32 cellular contexts compared by ENCODE assay signal in genomic region chr17:68047153-68047846, GRCh38. TPM values are rescaled to one million over a fixed set of nuclear protein-coding genes. Genes with fewer than 3 reads are reported as not detected.
DNase-seq lines count a peak whose midpoint lies in the region; ATAC-seq and TF ChIP-seq lines count a peak whose summit lies in the region.
"Had no signal": no experiment of that assay in that cellular context is flagged by ENCODE, and none has a peak within 500 bp of the region (broad histone marks: within the 10 kb centered on the region; RNA-seq: fewer than 3 reads in every experiment).

No MANE protein-coding gene starts in this region.

- no peaks in the 10 kb centered on the region for H3K27me3 ChIP-seq in left ventricle myocardium inferior (ENCODE audit: low read depth)
- no peaks in the 10 kb centered on the region for H3K27me3 ChIP-seq in uterus
- no peaks in the 10 kb centered on the region for H3K27me3 ChIP-seq in MG63
- H3K27me3 ChIP-seq: adrenal gland, hepatocyte, pancreas, right atrium auricular region, tibial artery had no signal

- peak overlapping the region in 1 of 2 donors; percentile 88 for H3K27ac Mint-ChIP-seq in activated naive CD4-positive, alpha-beta T cell treated with anti-CD3 and anti-CD28 coated beads, Interleukin-2, amount 50 U/mL, for 72 hours
- H3K27ac Mint-ChIP-seq: activated CD4-positive, alpha-beta T cell treated with anti-CD3 and anti-CD28 coated beads for 36 hours; activated CD8-positive, alpha-beta T cell treated with anti-CD3 and anti-CD28 coated beads for 36 hours; activated naive CD4-positive, alpha-beta T cell treated with anti-CD3 and anti-CD28 coated beads for 36 hours; activated T-helper 1 cell treated with anti-CD3 and anti-CD28 coated beads, Interleukin-12 subunit alpha, Interleukin-12 subunit beta, Interleukin-2, Interleukin-4 antibody, amounts not matched to agents 30 ng/mL and 10 ng/mL and 1 ng/mL, durations not matched to agents 14 hours and 24 hours and 36 hours; B cell had no signal

- H3K4me1 ChIP-seq in left ventricle myocardium inferior (peaks cover 20% of the 10 kb centered on the region), uterus (peaks cover 0 to 10% of the 10 kb centered on the region in 2 donors)
- H3K4me1 ChIP-seq: pancreas, tibial artery had no signal

- H3K27ac ChIP-seq in left ventricle myocardium inferior (replicated peaks) (peak overlapping the region; percentile 48), uterus (peak overlapping the region; percentile 37 to 49)
- H3K27ac ChIP-seq: adrenal gland, hepatocyte, pancreas, tibial artery had no signal

- H3K4me3 ChIP-seq in left ventricle myocardium inferior (no peak overlapping the region), uterus (no peak overlapping the region), MG63 (no peak overlapping the region)
- H3K4me3 ChIP-seq: adrenal gland, hepatocyte, pancreas, right atrium auricular region, tibial artery had no signal

- no peaks in the 10 kb centered on the region for H3K9me3 ChIP-seq in left ventricle myocardium inferior (replicated peaks)
- no peaks in the 10 kb centered on the region for H3K9me3 ChIP-seq in uterus
- H3K9me3 ChIP-seq in MG63: no peaks in the 10 kb centered on the region
- H3K9me3 ChIP-seq: adrenal gland, pancreas, right atrium auricular region, tibial artery had no signal

- H3K9me3 Mint-ChIP-seq in activated naive CD4-positive, alpha-beta T cell treated with anti-CD3 and anti-CD28 coated beads, Interleukin-2, amount 50 U/mL, for 72 hours: no peaks in the 10 kb centered on the region
- H3K9me3 Mint-ChIP-seq: activated CD8-positive, alpha-beta T cell treated with anti-CD3 and anti-CD28 coated beads for 36 hours; activated naive CD4-positive, alpha-beta T cell treated with anti-CD3 and anti-CD28 coated beads for 36 hours; activated T-helper 1 cell treated with anti-CD3 and anti-CD28 coated beads, Interleukin-12 subunit alpha, Interleukin-12 subunit beta, Interleukin-2, Interleukin-4 antibody, amounts not matched to agents 30 ng/mL and 10 ng/mL and 1 ng/mL, durations not matched to agents 14 hours and 24 hours and 36 hours; stimulated activated naive CD8-positive, alpha-beta T cell treated with anti-CD3 and anti-CD28 coated beads, Interleukin-15, amount 100 ng/mL, for 72 hours had no signal

- H3K36me3 Mint-ChIP-seq in activated naive CD4-positive, alpha-beta T cell treated with anti-CD3 and anti-CD28 coated beads, Interleukin-2, amount 50 U/mL, for 72 hours: peaks cover 23 to 35% of the 10 kb centered on the region in 2 donors

- no peak for TF ChIP-seq CTCF in left ventricle myocardium inferior (IDR thresholded peaks at IDR 0.05; ENCODE audit: borderline replicate concordance)
- no peak for TF ChIP-seq CTCF in uterus (IDR thresholded peaks at IDR 0.05)

- TF ChIP-seq POLR2A in uterus (IDR thresholded peaks at IDR 0.05): no peak

- H3K36me3 ChIP-seq in left ventricle myocardium inferior (peaks cover 48% of the 10 kb centered on the region), uterus (no peaks in the 10 kb centered on the region), MG63 (peaks cover 60% of the 10 kb centered on the region)

- intact Hi-C loops in left ventricle myocardium inferior (cut with micrococcal nuclease): no loop called here
- intact Hi-C loops in cardiac septum (cut with DNase I): no loop called here
- intact Hi-C loops in uterus (cut with DNase I; ENCODE audit: low total_unique reads): no loop called here

- DNase-seq in left ventricle myocardium inferior (no peak), cardiac septum (ENCODE audit: low spot score) (no peak), left lobe of liver (ENCODE audit: low spot score) (peak; percentile 18), uterus (no peak), MG63 (no peak)
- DNase-seq in activated naive CD4-positive, alpha-beta T cell treated with anti-CD3 and anti-CD28 coated beads, Interleukin-2, amount 50 U/mL, for 72 hours (ENCODE audit: low spot score in 2 of 2): no peak
- DNase-seq: ACHN; activated CD4-positive, alpha-beta T cell treated with anti-CD3 and anti-CD28 coated beads for 36 hours; activated CD8-positive, alpha-beta memory T cell treated with anti-CD3 and anti-CD28 coated beads, Interleukin-2, amount 50 U/mL, for 48 hours; activated CD8-positive, alpha-beta T cell treated with anti-CD3 and anti-CD28 coated beads for 36 hours; activated naive CD4-positive, alpha-beta T cell treated with anti-CD3 and anti-CD28 coated beads for 36 hours; DMS 273 treated with DMSO at 0.1 percent for 48 hours; Kasumi-1; kidney glomerular epithelial cell; mammary epithelial cell; NCI-H1417 treated with DMSO at 0.1 percent for 48 hours; NCI-H2029 treated with DMSO at 0.1 percent for 48 hours; NCI-H2227 treated with DMSO at 0.1 percent for 48 hours; NCI-H526; NK-92 treated with Interleukin-12 subunit alpha and Interleukin-12 subunit beta, amount 100 ng/mL, for 24 hours; pancreas; PC-3; stimulated activated CD4-positive, alpha-beta T cell treated with anti-CD3 and anti-CD28 coated beads, Interleukin-1b, Interleukin-23, amount 100 ng/mL, for 48 hours; stimulated activated naive CD8-positive, alpha-beta T cell treated with anti-CD3 and anti-CD28 coated beads, Interleukin-15, amount 100 ng/mL, for 72 hours had no signal

- ATAC-seq in left lobe of liver (no peak), esophagus mucosa (no peak)
- ATAC-seq in activated naive CD4-positive, alpha-beta T cell treated with anti-CD3 and anti-CD28 coated beads, Interleukin-2, amount 50 U/mL, for 72 hours: no peak
- ATAC-seq: activated CD4-positive, alpha-beta T cell treated with anti-CD3 and anti-CD28 coated beads for 36 hours; activated CD8-positive, alpha-beta T cell treated with anti-CD3 and anti-CD28 coated beads for 36 hours; pancreas; PC-3; stimulated activated naive CD8-positive, alpha-beta T cell treated with anti-CD3 and anti-CD28 coated beads, Interleukin-15, amount 100 ng/mL, for 72 hours had no signal

TF ChIP-seq in PFSK-1, 5 proteins besides CTCF, POLR2A, EP300 and RAD21:
- TF ChIP-seq, protein P1, sequence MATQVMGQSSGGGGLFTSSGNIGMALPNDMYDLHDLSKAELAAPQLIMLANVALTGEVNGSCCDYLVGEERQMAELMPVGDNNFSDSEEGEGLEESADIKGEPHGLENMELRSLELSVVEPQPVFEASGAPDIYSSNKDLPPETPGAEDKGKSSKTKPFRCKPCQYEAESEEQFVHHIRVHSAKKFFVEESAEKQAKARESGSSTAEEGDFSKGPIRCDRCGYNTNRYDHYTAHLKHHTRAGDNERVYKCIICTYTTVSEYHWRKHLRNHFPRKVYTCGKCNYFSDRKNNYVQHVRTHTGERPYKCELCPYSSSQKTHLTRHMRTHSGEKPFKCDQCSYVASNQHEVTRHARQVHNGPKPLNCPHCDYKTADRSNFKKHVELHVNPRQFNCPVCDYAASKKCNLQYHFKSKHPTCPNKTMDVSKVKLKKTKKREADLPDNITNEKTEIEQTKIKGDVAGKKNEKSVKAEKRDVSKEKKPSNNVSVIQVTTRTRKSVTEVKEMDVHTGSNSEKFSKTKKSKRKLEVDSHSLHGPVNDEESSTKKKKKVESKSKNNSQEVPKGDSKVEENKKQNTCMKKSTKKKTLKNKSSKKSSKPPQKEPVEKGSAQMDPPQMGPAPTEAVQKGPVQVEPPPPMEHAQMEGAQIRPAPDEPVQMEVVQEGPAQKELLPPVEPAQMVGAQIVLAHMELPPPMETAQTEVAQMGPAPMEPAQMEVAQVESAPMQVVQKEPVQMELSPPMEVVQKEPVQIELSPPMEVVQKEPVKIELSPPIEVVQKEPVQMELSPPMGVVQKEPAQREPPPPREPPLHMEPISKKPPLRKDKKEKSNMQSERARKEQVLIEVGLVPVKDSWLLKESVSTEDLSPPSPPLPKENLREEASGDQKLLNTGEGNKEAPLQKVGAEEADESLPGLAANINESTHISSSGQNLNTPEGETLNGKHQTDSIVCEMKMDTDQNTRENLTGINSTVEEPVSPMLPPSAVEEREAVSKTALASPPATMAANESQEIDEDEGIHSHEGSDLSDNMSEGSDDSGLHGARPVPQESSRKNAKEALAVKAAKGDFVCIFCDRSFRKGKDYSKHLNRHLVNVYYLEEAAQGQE (IDR thresholded peaks at IDR 0.05; ENCODE audit: insufficient read depth in 1 of 2, low read depth in 2 of 2, low read length in 2 of 2): no peak
- TF ChIP-seq TAF1 (IDR thresholded peaks at IDR 0.05; ENCODE audit: borderline replicate concordance, insufficient read depth, low read length) (no peak), SIN3A (IDR thresholded peaks at IDR 0.05; ENCODE audit: borderline replicate concordance, insufficient read depth, low read length) (no peak), POLR2AphosphoS5 (IDR thresholded peaks at IDR 0.05; ENCODE audit: low read depth, low read length) (0 out of 2 replicates have a peak, but pooled peaks have one; percentile 10), FOXP2 (optimal IDR thresholded peaks at IDR 0.05; ENCODE audit: borderline replicate concordance, extremely low read depth, extremely low read length, insufficient read depth) (no peak)

RNA-seq across cellular contexts. Expression of gene KPNA2, which starts 11.8 kb away (rescaled TPM):
- 19.2 TPM for total RNA-seq in left ventricle myocardium inferior
- total RNA-seq in cardiac septum: 20.7 TPM
- polyA plus RNA-seq in PFSK-1 (2012; ENCODE audit: insufficient read length, low read depth): 179 TPM
- total RNA-seq in left lobe of liver: 9.6 TPM
- total RNA-seq in uterus: 10 to 100 TPM in 3 of 4 donors, 1 to 10 TPM in 1; 7.1 to 68.9 (median 39.2) TPM
- 85.5 TPM for total RNA-seq in esophagus mucosa
- 100 to 1,000 TPM; 150 to 274 TPM for total RNA-seq in activated naive CD4-positive, alpha-beta T cell treated with anti-CD3 and anti-CD28 coated beads, Interleukin-2, amount 50 U/mL, for 72 hours
- 187 and 211 TPM in 2 replicates for total RNA-seq in MG63 (2014; rRNA removed; shearing (Covaris generic); ENCODE audit: low replicate concordance)

RNA-seq across cellular contexts. Expression of gene C17orf58, which starts 51.0 kb away (rescaled TPM):
- total RNA-seq in left ventricle myocardium inferior: 6.6 TPM
- 3.4 TPM for total RNA-seq in cardiac septum
- 30.7 TPM for polyA plus RNA-seq in PFSK-1 (2012; ENCODE audit: insufficient read length, low read depth)
- 6.9 TPM for total RNA-seq in left lobe of liver
- 10 to 100 TPM in 2 of 4 donors, 1 to 10 TPM in 2; 2.6 to 20.3 (median 7.6) TPM for total RNA-seq in uterus
- 5.9 TPM for total RNA-seq in esophagus mucosa
- 10 to 100 TPM; 12.6 to 17.6 TPM for total RNA-seq in activated naive CD4-positive, alpha-beta T cell treated with anti-CD3 and anti-CD28 coated beads, Interleukin-2, amount 50 U/mL, for 72 hours
- 5.2 and 21.1 TPM in 2 replicates for total RNA-seq in MG63 (2014; rRNA removed; shearing (Covaris generic); ENCODE audit: low replicate concordance)
